ENCODE assay signal across 1 cellular context in genomic region chr3:10322355-10322715, GRCh38.
A peak's percentile ranks its signal among the peaks of the same experiment; 100 is the strongest.
TF ChIP-seq lines count a peak whose summit lies in the region.

No MANE protein-coding gene starts in this region.

TF ChIP-seq in H1, 55 proteins besides CTCF, POLR2A, EP300 and RAD21:
- no peak for TF ChIP-seq CEBPB (IDR thresholded peaks at IDR 0.05; ENCODE audit: low read depth, low read length)
- 0 out of 2 replicates have a peak, but pooled peaks have one; percentile 45 for TF ChIP-seq EGR1 (IDR thresholded peaks at IDR 0.05; ENCODE audit: borderline replicate concordance, low read depth, low read length)
